ENCODE assay signal across 10 cellular contexts in the genomic region with DNA sequence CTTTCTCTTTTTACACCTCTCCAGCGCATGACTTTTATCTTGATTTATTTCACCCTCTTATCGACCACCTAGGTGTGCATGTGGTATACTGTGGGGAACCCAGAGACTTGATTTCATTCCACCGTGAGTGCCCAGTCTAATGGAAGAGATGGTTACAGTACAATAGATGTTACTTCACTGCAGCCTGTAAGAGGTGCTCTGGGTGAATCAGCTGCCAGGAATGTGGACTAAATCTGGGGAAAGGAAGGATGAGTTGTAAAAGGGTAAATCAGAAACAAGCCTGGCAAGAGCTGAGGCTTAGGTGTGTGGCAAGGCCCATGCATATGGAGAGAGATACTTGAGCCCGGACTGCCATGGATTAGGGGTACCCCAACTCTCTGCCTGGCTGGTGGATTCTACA. TPM values are rescaled to one million over a fixed set of nuclear protein-coding genes. Genes with fewer than 3 reads are reported as not detected.
DNase-seq lines count a peak whose midpoint lies in the region; ATAC-seq, FAIRE-seq and TF ChIP-seq lines count a peak whose summit lies in the region.
"Had no signal": no experiment of that assay in that cellular context is flagged by ENCODE, and none has a peak within 500 bp of the region (broad histone marks: within the 10 kb centered on the region; RNA-seq: fewer than 3 reads in every experiment).

No MANE protein-coding gene starts in this region.

- H3K36me3 ChIP-seq in heart right ventricle (peaks cover 0 to 31% (median 0%) of the 10 kb centered on the region in 9 donors), skeletal muscle tissue (ENCODE audit: control insufficient read depth in 3 of 3, insufficient read depth in 3 of 3, low read length in 3 of 3) (peaks cover 0 to 3% (median 2%) of the 10 kb centered on the region in 3 donors), BE2C (no peaks in the 10 kb centered on the region), neural progenitor cell (peaks cover 4% of the 10 kb centered on the region)

- H3K4me3 ChIP-seq in heart right ventricle (no peak overlapping the region), skeletal muscle tissue (ENCODE audit: low read length in 3 of 3) (no peak overlapping the region), BE2C (ENCODE audit: low read depth, low read length) (no peak overlapping the region), neural progenitor cell (no peak overlapping the region)

- no peak for TF ChIP-seq CTCF in heart right ventricle (IDR thresholded peaks at IDR 0.05)
- no peak for TF ChIP-seq CTCF in BE2C (IDR thresholded peaks at IDR 0.05; ENCODE audit: low read depth, low read length)
- no peak for TF ChIP-seq CTCF in neural progenitor cell (IDR thresholded peaks at IDR 0.05)

- H3K27ac Mint-ChIP-seq in T-helper 17 cell (peak overlapping the region; percentile 32), neural progenitor cell (no peak overlapping the region)

- peaks cover 13 to 100% (median 94%) of the 10 kb centered on the region in 9 donors for H3K4me1 ChIP-seq in heart right ventricle
- peaks cover 49 to 82% (median 66%) of the 10 kb centered on the region in 3 donors for H3K4me1 ChIP-seq in skeletal muscle tissue (ENCODE audit: control insufficient read depth in 3 of 3, insufficient read depth in 3 of 3, low read length in 3 of 3)
- no peaks in the 10 kb centered on the region for H3K4me1 ChIP-seq in BE2C
- peaks cover 12% of the 10 kb centered on the region for H3K4me1 ChIP-seq in neural progenitor cell

- no peak overlapping the region for H2AFZ ChIP-seq in neural progenitor cell (replicated peaks)

- H4K20me1 ChIP-seq in neural progenitor cell (ENCODE audit: low read depth), result peaks cover 100% of the 10 kb centered on the region

- no peak for TF ChIP-seq POLR2A in H54 (IDR thresholded peaks at IDR 0.05; ENCODE audit: low read depth, low read length)

- intact Hi-C loops in heart right ventricle (cut with DNase I), result loop anchor here in 5 of 10 donors (5.0 to 10.0 kb wide), 7 partner anchors 33 to 366 kb away; a partner anchor contains a TSS

- H3K79me2 ChIP-seq in neural progenitor cell (ENCODE audit: low read depth), result peaks cover 100% of the 10 kb centered on the region

- DNase-seq in H54 (ENCODE audit: insufficient read length, low spot score) (peak; percentile 67), T-helper 17 cell (no peak), heart right ventricle (no peak), NCI-H748 (lab: John Stamatoyannopoulos, UW; ENCODE audit: unreplicated experiment) (no peak), BE2C (no peak), neural progenitor cell (ENCODE audit: low spot score) (no peak)
- DNase-seq in activated T-cell treated with anti-CD3 and anti-CD28 coated beads, Interleukin-2, amount 50 U/mL, for 4 hours, result no peak
- DNase-seq: activated gamma-delta T cell treated with Interleukin-2 at 50 U/mL for 16 hours, MV-4-11 had no signal

- H3K27me3 ChIP-seq in heart right ventricle (no peaks in the 10 kb centered on the region), skeletal muscle tissue (ENCODE audit: control insufficient read depth in 3 of 3, insufficient read depth in 3 of 3, low read length in 3 of 3) (no peaks in the 10 kb centered on the region), BE2C (no peaks in the 10 kb centered on the region), neural progenitor cell (no peaks in the 10 kb centered on the region)

- H3K27ac ChIP-seq in heart right ventricle (peak overlapping the region; percentile 32 to 83 (median 69)), skeletal muscle tissue (ENCODE audit: low read depth, low read length) (peak overlapping the region; percentile 67), neural progenitor cell (no peak overlapping the region)

- H3K27me3 Mint-ChIP-seq in T-helper 17 cell (no peaks in the 10 kb centered on the region), neural progenitor cell (ENCODE audit: insufficient read depth, low read depth) (no peaks in the 10 kb centered on the region)
- no peaks in the 10 kb centered on the region for H3K27me3 Mint-ChIP-seq in activated T-cell treated with anti-CD3 and anti-CD28 coated beads, Interleukin-2, amount 50 U/mL, for 4 hours (ENCODE audit: low read depth)

- no peak overlapping the region for H3K4me2 ChIP-seq in neural progenitor cell

- H3K36me3 Mint-ChIP-seq in T-helper 17 cell (ENCODE audit: low read depth), result peaks cover 8% of the 10 kb centered on the region
- peaks cover 22% of the 10 kb centered on the region for H3K36me3 Mint-ChIP-seq in neural progenitor cell
- H3K36me3 Mint-ChIP-seq in activated T-cell treated with anti-CD3 and anti-CD28 coated beads, Interleukin-2, amount 50 U/mL, for 4 hours (ENCODE audit: insufficient read depth), result peaks cover 25% of the 10 kb centered on the region

- H3F3A ChIP-seq in neural progenitor cell (ENCODE audit: low read depth), result no peaks in the 10 kb centered on the region

- H3K9me3 ChIP-seq in T-helper 17 cell (ENCODE audit: control insufficient read depth, low read length, poor library complexity, severe bottlenecking), result no peaks in the 10 kb centered on the region
- no peaks in the 10 kb centered on the region for H3K9me3 ChIP-seq in heart right ventricle
- H3K9me3 ChIP-seq in skeletal muscle tissue (ENCODE audit: control insufficient read depth in 3 of 3, low read length in 3 of 3), result no peaks in the 10 kb centered on the region
- no peaks in the 10 kb centered on the region for H3K9me3 ChIP-seq in BE2C
- no peaks in the 10 kb centered on the region for H3K9me3 ChIP-seq in neural progenitor cell (ENCODE audit: low read depth)

- H3K9me3 Mint-ChIP-seq in neural progenitor cell, result no peaks in the 10 kb centered on the region
- no peaks in the 10 kb centered on the region for H3K9me3 Mint-ChIP-seq in activated T-cell treated with anti-CD3 and anti-CD28 coated beads, Interleukin-2, amount 50 U/mL, for 4 hours

- WGBS in heart right ventricle, 2 donors, result 69 to 75% methylated on average over 4 of the region's 4 CpGs

- no peak for ATAC-seq in T-helper 17 cell
- peak; percentile 9 to 53 (median 36) for ATAC-seq in heart right ventricle
- ATAC-seq in activated T-cell treated with anti-CD3 and anti-CD28 coated beads, Interleukin-2, amount 50 U/mL, for 4 hours, result no peak

- H3K9ac ChIP-seq in skeletal muscle tissue (ENCODE audit: low read depth in 1 of 3, low read length in 3 of 3) (peak overlapping the region in 1 of 3 donors; percentile 18), neural progenitor cell (no peak overlapping the region)

- H3K4me1 Mint-ChIP-seq in T-helper 17 cell (peaks cover 72% of the 10 kb centered on the region), neural progenitor cell (peaks cover 39% of the 10 kb centered on the region)
- peaks cover 93% of the 10 kb centered on the region for H3K4me1 Mint-ChIP-seq in activated T-cell treated with anti-CD3 and anti-CD28 coated beads, Interleukin-2, amount 50 U/mL, for 4 hours (ENCODE audit: low read depth)

- H3K4me3 Mint-ChIP-seq in T-helper 17 cell, result peak overlapping the region; percentile 65
- no peak overlapping the region for H3K4me3 Mint-ChIP-seq in neural progenitor cell
- no peak overlapping the region for H3K4me3 Mint-ChIP-seq in activated T-cell treated with anti-CD3 and anti-CD28 coated beads, Interleukin-2, amount 50 U/mL, for 4 hours

- FAIRE-seq in H54 (lab: Jason Lieb, UNC), result peak; percentile 74

RNA-seq across cellular contexts. Expression of a gene that starts 7.4 kb away (rescaled TPM):
- total RNA-seq in T-helper 17 cell (10 to 100 TPM; 16.4 to 17.8 TPM), heart right ventricle (10 to 100 TPM; 10.7 to 17.2 (median 13.9) TPM), skeletal muscle tissue (7.8 TPM), neural progenitor cell (ENCODE audit: low replicate concordance) (21.8 and 41.0 TPM in 2 replicates)
- polyA plus RNA-seq in heart right ventricle, result 1 to 10 TPM; 5.4 to 5.6 TPM
- polyA plus RNA-seq in BE2C (2012; ENCODE audit: insufficient read depth, insufficient read length, low read depth), result 4.6 TPM
- total RNA-seq in activated T-cell treated with anti-CD3 and anti-CD28 coated beads, Interleukin-2, amount 50 U/mL, for 4 hours, result 10 to 100 TPM; 17.5 to 21.1 (median 18.7) TPM

Comparison
In these comparisons a context has a peak if more than half of its experiments do, and no peak if none do; other contexts are left out.
1. ATAC-seq: peak in heart right ventricle (8 of 8); none in T-helper 17 cell (single experiment) and activated T-cell treated with anti-CD3 and anti-CD28 coated beads, Interleukin-2, amount 50 U/mL, for 4 hours (0 of 2).